ENCODE assay signal across 1 cellular context in genomic region chr5:157828031-157828948, GRCh38.
TF ChIP-seq lines count a peak whose summit lies in the region.

No MANE protein-coding gene starts in this region.

TF ChIP-seq in GM23338, 12 proteins besides CTCF, POLR2A, EP300 and RAD21 (continued from another document):
- TF ChIP-seq REST (IDR thresholded peaks at IDR 0.05; ENCODE audit: unreplicated experiment) = no peak
- no peak for TF ChIP-seq JUNB (IDR thresholded peaks at IDR 0.05; ENCODE audit: unreplicated experiment)
- no peak for TF ChIP-seq NANOG (IDR thresholded peaks at IDR 0.05; ENCODE audit: borderline replicate concordance)
- no peak for TF ChIP-seq POLR2AphosphoS5 (IDR thresholded peaks at IDR 0.05; ENCODE audit: low read depth)
